In the genomic region with DNA sequence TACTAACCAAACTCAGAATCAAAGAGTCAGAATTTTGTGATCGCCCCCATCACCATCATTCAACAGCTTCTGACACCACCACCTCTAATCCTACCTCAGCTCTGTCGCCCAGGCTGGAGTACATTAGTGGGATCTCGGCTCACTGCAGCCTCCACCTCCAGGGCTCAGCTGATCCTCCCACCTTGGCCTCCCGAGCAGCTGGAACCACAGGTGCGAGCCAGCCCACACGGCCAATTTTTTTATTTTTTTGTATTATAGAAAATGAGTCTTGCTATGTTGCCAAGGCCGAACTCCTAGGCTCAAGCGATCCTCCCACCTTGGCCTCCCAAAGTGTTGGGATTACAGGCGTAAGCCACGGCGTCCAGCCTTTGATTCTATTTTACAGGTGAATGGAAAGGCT, we compare ENCODE assay signal across 9 cellular contexts.
DNase-seq lines count a peak whose midpoint lies in the region; ATAC-seq and TF ChIP-seq lines count a peak whose summit lies in the region.
"Had no signal": no experiment of that assay in that cellular context is flagged by ENCODE, and none has a peak within 500 bp of the region (broad histone marks: within the 10 kb centered on the region; RNA-seq: fewer than 3 reads in every experiment).

No MANE protein-coding gene starts in this region.

- H3K4me2 ChIP-seq in GM23338 = peak overlapping the region; percentile 89

- in situ Hi-C loops in astrocyte of the cerebellum (cut with HindIII; ENCODE audit: low sequenced_read_pairs) = no loop called here

- no peak overlapping the region for H3K27ac Mint-ChIP-seq in GM23338
- no peak overlapping the region for H3K27ac Mint-ChIP-seq in stimulated activated effector memory CD8-positive, alpha-beta T cell treated with anti-CD3 and anti-CD28 coated beads, Interleukin-12 subunit alpha, Interleukin-12 subunit beta, amount 100 ng/mL, for 72 hours
- H3K27ac Mint-ChIP-seq in activated CD4-positive, alpha-beta memory T cell treated with anti-CD3 and anti-CD28 coated beads for 36 hours = no peak overlapping the region
- H3K27ac Mint-ChIP-seq: T-helper 1 cell treated with Interleukin-12 subunit alpha and Interleukin-12 subunit beta and Interleukin-4 antibody, amounts not matched to agents 30 μg/mL and 1 μg/mL, for 36 hours had no signal

- H3K9me2 ChIP-seq in GM23338 (ENCODE audit: insufficient read depth) = no peaks in the 10 kb centered on the region

- H3K27ac ChIP-seq in GM23338 (ENCODE audit: low read depth) = no peak overlapping the region

- intact Hi-C loops in activated CD4-positive, alpha-beta memory T cell treated with anti-CD3 and anti-CD28 coated beads for 36 hours (cut with micrococcal nuclease) = no loop called here

- POLR2A ChIA-PET in activated CD4-positive, alpha-beta memory T cell treated with anti-CD3 and anti-CD28 coated beads for 36 hours (lab: Charles Lee) = no interaction called here

- peaks cover 16% of the 10 kb centered on the region; the same call in 2 of the 3 replicates for H3K36me3 Mint-ChIP-seq in GM23338 (ENCODE audit: low read depth)
- H3K36me3 Mint-ChIP-seq in stimulated activated effector memory CD8-positive, alpha-beta T cell treated with anti-CD3 and anti-CD28 coated beads, Interleukin-12 subunit alpha, Interleukin-12 subunit beta, amount 100 ng/mL, for 72 hours = no peaks in the 10 kb centered on the region
- no peaks in the 10 kb centered on the region for H3K36me3 Mint-ChIP-seq in activated CD4-positive, alpha-beta memory T cell treated with anti-CD3 and anti-CD28 coated beads for 36 hours

- H3K4me1 ChIP-seq in GM23338 (ENCODE audit: insufficient read depth) = peaks cover 3% of the 10 kb centered on the region; the same call in 1 of the 2 replicates

- H4K20me1 ChIP-seq in GM23338 (replicated peaks; ENCODE audit: insufficient read depth) = no peaks in the 10 kb centered on the region

- H3K4me3 Mint-ChIP-seq in GM23338 = no peak overlapping the region; the same call in 1 of the 3 replicates
- H3K4me3 Mint-ChIP-seq in stimulated activated effector memory CD8-positive, alpha-beta T cell treated with anti-CD3 and anti-CD28 coated beads, Interleukin-12 subunit alpha, Interleukin-12 subunit beta, amount 100 ng/mL, for 72 hours = peak overlapping the region; percentile 60
- no peak overlapping the region for H3K4me3 Mint-ChIP-seq in activated CD4-positive, alpha-beta memory T cell treated with anti-CD3 and anti-CD28 coated beads for 36 hours

- peak overlapping the region; percentile 67; the same call in 1 of the 2 replicates for H2AFZ ChIP-seq in GM23338

- peaks cover 21% of the 10 kb centered on the region for H3K9me3 Mint-ChIP-seq in GM23338
- H3K9me3 Mint-ChIP-seq in stimulated activated effector memory CD8-positive, alpha-beta T cell treated with anti-CD3 and anti-CD28 coated beads, Interleukin-12 subunit alpha, Interleukin-12 subunit beta, amount 100 ng/mL, for 72 hours = no peaks in the 10 kb centered on the region
- H3K9me3 Mint-ChIP-seq in activated CD4-positive, alpha-beta memory T cell treated with anti-CD3 and anti-CD28 coated beads for 36 hours = no peaks in the 10 kb centered on the region
- H3K9me3 Mint-ChIP-seq: T-helper 1 cell treated with Interleukin-12 subunit alpha and Interleukin-12 subunit beta and Interleukin-4 antibody, amounts not matched to agents 30 μg/mL and 1 μg/mL, for 36 hours had no signal

- H3K27me3 Mint-ChIP-seq in GM23338 (ENCODE audit: insufficient read depth, low read depth, poor library complexity) = peaks cover 57% of the 10 kb centered on the region
- peaks cover 25% of the 10 kb centered on the region for H3K27me3 Mint-ChIP-seq in activated CD4-positive, alpha-beta memory T cell treated with anti-CD3 and anti-CD28 coated beads for 36 hours

- ATAC-seq in GM23338 = no peak
- ATAC-seq in stimulated activated effector memory CD8-positive, alpha-beta T cell treated with anti-CD3 and anti-CD28 coated beads, Interleukin-12 subunit alpha, Interleukin-12 subunit beta, amount 100 ng/mL, for 72 hours = no peak
- no peak for ATAC-seq in HG03139 (IDR thresholded peaks at IDR 0.05; ENCODE audit: unreplicated experiment)

- peak overlapping the region; percentile 65 for H3K4me3 ChIP-seq in GM23338
- peak overlapping the region; percentile 44 for H3K4me3 ChIP-seq in astrocyte of the cerebellum (ENCODE audit: low read depth, low read length)
- H3K4me3 ChIP-seq in kidney epithelial cell (ENCODE audit: low read depth, low read length) = peak overlapping the region; percentile 32

- DNase-seq in GM23338 (ENCODE audit: low spot score) (no peak), astrocyte of the cerebellum (ENCODE audit: low read depth) (no peak), kidney epithelial cell (ENCODE audit: low read depth) (no peak), occipital lobe (lab: John Stamatoyannopoulos, UW) (no peak)
- no peak for DNase-seq in stimulated activated effector memory CD8-positive, alpha-beta T cell treated with anti-CD3 and anti-CD28 coated beads, Interleukin-12 subunit alpha, Interleukin-12 subunit beta, amount 100 ng/mL, for 72 hours (ENCODE audit: low spot score in 2 of 2)
- DNase-seq in stimulated activated CD4-positive, alpha-beta T cell treated with anti-CD3 and anti-CD28 coated beads, Interleukin-2, amount 100 ng/mL, for 24 hours = no peak
- DNase-seq in activated CD4-positive, alpha-beta memory T cell treated with anti-CD3 and anti-CD28 coated beads for 36 hours = no peak

- no peaks in the 10 kb centered on the region for H3K79me2 ChIP-seq in GM23338 (replicated peaks; ENCODE audit: insufficient read depth)

- TF ChIP-seq CTCF in GM23338 (conservative IDR thresholded peaks at IDR 0.05; ENCODE audit: low read depth in 2 of 2) = no peak
- no peak for TF ChIP-seq CTCF in astrocyte of the cerebellum (IDR thresholded peaks at IDR 0.05; ENCODE audit: low read depth, low read length, missing control alignments)
- no peak for TF ChIP-seq CTCF in kidney epithelial cell (IDR thresholded peaks at IDR 0.05; ENCODE audit: insufficient read depth, low read length, poor library complexity, severe bottlenecking)

- H3K4me1 Mint-ChIP-seq in GM23338 = peaks cover 15% of the 10 kb centered on the region
- H3K4me1 Mint-ChIP-seq in stimulated activated effector memory CD8-positive, alpha-beta T cell treated with anti-CD3 and anti-CD28 coated beads, Interleukin-12 subunit alpha, Interleukin-12 subunit beta, amount 100 ng/mL, for 72 hours = peaks cover 6% of the 10 kb centered on the region
- peaks cover 17% of the 10 kb centered on the region for H3K4me1 Mint-ChIP-seq in activated CD4-positive, alpha-beta memory T cell treated with anti-CD3 and anti-CD28 coated beads for 36 hours (ENCODE audit: low read depth)

- H3K27me3 ChIP-seq in GM23338 (ENCODE audit: insufficient read depth) (peaks cover 73% of the 10 kb centered on the region), kidney epithelial cell (ENCODE audit: control insufficient read depth, insufficient read depth, low read length) (no peaks in the 10 kb centered on the region)

- CTCF ChIA-PET in activated CD4-positive, alpha-beta memory T cell treated with anti-CD3 and anti-CD28 coated beads for 36 hours (lab: Charles Lee) = no interaction called here

- no peaks in the 10 kb centered on the region for H3F3A ChIP-seq in GM23338 (replicated peaks; ENCODE audit: low read depth)

- H3K36me3 ChIP-seq in GM23338 (ENCODE audit: insufficient read depth) (no peaks in the 10 kb centered on the region), kidney epithelial cell (ENCODE audit: control insufficient read depth, insufficient read depth, low read length) (no peaks in the 10 kb centered on the region)

TF ChIP-seq in GM23338, 12 proteins besides CTCF, POLR2A, EP300 and RAD21 (continues in another document):
- TF ChIP-seq, protein P1, sequence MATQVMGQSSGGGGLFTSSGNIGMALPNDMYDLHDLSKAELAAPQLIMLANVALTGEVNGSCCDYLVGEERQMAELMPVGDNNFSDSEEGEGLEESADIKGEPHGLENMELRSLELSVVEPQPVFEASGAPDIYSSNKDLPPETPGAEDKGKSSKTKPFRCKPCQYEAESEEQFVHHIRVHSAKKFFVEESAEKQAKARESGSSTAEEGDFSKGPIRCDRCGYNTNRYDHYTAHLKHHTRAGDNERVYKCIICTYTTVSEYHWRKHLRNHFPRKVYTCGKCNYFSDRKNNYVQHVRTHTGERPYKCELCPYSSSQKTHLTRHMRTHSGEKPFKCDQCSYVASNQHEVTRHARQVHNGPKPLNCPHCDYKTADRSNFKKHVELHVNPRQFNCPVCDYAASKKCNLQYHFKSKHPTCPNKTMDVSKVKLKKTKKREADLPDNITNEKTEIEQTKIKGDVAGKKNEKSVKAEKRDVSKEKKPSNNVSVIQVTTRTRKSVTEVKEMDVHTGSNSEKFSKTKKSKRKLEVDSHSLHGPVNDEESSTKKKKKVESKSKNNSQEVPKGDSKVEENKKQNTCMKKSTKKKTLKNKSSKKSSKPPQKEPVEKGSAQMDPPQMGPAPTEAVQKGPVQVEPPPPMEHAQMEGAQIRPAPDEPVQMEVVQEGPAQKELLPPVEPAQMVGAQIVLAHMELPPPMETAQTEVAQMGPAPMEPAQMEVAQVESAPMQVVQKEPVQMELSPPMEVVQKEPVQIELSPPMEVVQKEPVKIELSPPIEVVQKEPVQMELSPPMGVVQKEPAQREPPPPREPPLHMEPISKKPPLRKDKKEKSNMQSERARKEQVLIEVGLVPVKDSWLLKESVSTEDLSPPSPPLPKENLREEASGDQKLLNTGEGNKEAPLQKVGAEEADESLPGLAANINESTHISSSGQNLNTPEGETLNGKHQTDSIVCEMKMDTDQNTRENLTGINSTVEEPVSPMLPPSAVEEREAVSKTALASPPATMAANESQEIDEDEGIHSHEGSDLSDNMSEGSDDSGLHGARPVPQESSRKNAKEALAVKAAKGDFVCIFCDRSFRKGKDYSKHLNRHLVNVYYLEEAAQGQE (IDR thresholded peaks at IDR 0.05; ENCODE audit: unreplicated experiment) = no peak
- TF ChIP-seq STAT1 (IDR thresholded peaks at IDR 0.05; ENCODE audit: unreplicated experiment) (no peak), NANOG (IDR thresholded peaks at IDR 0.05; ENCODE audit: borderline replicate concordance) (no peak), ZNF331 (CRISPR knock-in tag; IDR thresholded peaks at IDR 0.05; ENCODE audit: low read depth) (no peak)
